29 cellular contexts compared by ENCODE assay signal in the genomic region with DNA sequence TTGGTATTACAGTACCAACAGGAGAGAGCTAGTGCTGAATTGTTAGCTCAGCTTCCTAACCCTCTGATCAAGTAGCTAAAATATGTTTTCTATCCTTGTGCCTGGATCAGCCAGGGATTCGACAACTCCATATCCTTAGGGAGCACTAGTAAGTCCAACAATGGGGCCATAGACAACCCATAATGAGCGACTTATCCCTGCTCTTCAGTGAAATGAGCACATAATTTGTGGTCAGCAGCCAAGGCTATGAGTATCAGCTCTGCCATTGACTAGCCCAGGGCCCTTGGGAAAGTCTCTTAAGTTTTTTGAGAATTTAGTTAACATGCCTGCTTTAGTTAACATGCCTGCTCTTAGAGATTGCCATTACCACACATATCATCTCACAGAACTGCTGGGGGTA. TPM values are rescaled to one million over a fixed set of nuclear protein-coding genes. Genes with fewer than 3 reads are reported as not detected.
DNase-seq lines count a peak whose midpoint lies in the region; ATAC-seq, FAIRE-seq and TF ChIP-seq lines count a peak whose summit lies in the region.
"Had no signal": no experiment of that assay in that cellular context is flagged by ENCODE, and none has a peak within 500 bp of the region (broad histone marks: within the 10 kb centered on the region; RNA-seq: fewer than 3 reads in every experiment).

No MANE protein-coding gene starts in this region.

- H3K9me3 ChIP-seq in left ventricle myocardium inferior (replicated peaks): no peaks in the 10 kb centered on the region
- H3K9me3 ChIP-seq: body of pancreas, heart right ventricle, lower lobe of right lung had no signal

- H3K27me3 ChIP-seq in left ventricle myocardium inferior (ENCODE audit: low read depth): peaks cover 11% of the 10 kb centered on the region
- H3K27me3 ChIP-seq: body of pancreas had no signal

- TF ChIP-seq CTCF in left ventricle myocardium inferior (IDR thresholded peaks at IDR 0.05; ENCODE audit: borderline replicate concordance) (no peak), cardiac fibroblast (IDR thresholded peaks at IDR 0.05; ENCODE audit: low read depth, low read length) (no peak)

- H3K4me3 ChIP-seq in left ventricle myocardium inferior: no peak overlapping the region
- H3K4me3 ChIP-seq in cardiac fibroblast (replicated peaks in 1 of 2; ENCODE audit: low read depth in 2 of 2, low read length in 2 of 2): no peak overlapping the region
- H3K4me3 ChIP-seq: body of pancreas, heart right ventricle, lower lobe of right lung had no signal

- DNase-seq in left cardiac atrium (no peak), left ventricle myocardium inferior (no peak), cardiac fibroblast (ENCODE audit: low read depth in 2 of 2) (peak; percentile 26 to 65), foreskin melanocyte (peak; percentile 90), frontal cortex (ENCODE audit: low spot score in 2 of 2) (no peak), RCC 7860 (ENCODE audit: low spot score) (no peak), glomerular visceral epithelial cell (ENCODE audit: extremely low spot score) (no peak)
- DNase-seq: activated CD4-positive, alpha-beta T cell treated with anti-CD3 and anti-CD28 coated beads, Interleukin-2, amount 50 U/mL, for 4 hours; activated naive CD4-positive, alpha-beta T cell; activated T-cell treated with anti-CD3 and anti-CD28 coated beads, Interleukin-2, amount 50 U/mL, for 48 hours; AML-193; body of pancreas; CD4-positive, alpha-beta T cell; DND-41; heart right ventricle; kidney glomerular epithelial cell; lower lobe of right lung; natural killer cell; NCI-H1694 treated with DMSO at 0.1 percent for 48 hours; occipital lobe; substantia nigra; trophoblast cell had no signal

- FAIRE-seq in frontal cortex (lab: Jason Lieb, UNC) (no peak), RCC 7860 (lab: Jason Lieb, UNC) (no peak)
- FAIRE-seq: D721Med, endometrium, TTC549 had no signal

- intact Hi-C loops in left cardiac atrium (cut with DNase I) (loop anchor here (10.0 kb wide), 2 partner anchors 139 to 1041 kb away; no protein-coding TSS in a partner anchor), left ventricle myocardium inferior (cut with micrococcal nuclease) (no loop called here)

- no peaks in the 10 kb centered on the region for H3K36me3 ChIP-seq in left ventricle myocardium inferior
- H3K36me3 ChIP-seq: lower lobe of right lung had no signal

- ATAC-seq in left cardiac atrium (peak; percentile 9 to 17), HG03196 (IDR thresholded peaks at IDR 0.05; ENCODE audit: unreplicated experiment) (no peak)
- ATAC-seq: body of pancreas; HCT116; natural killer cell; stimulated activated memory B cell treated with anti-CD40 and anti-IgM and Interleukin-4, amounts not matched to agents 10 μg/mL and 1 μg/mL and 100 μg/mL, for 72 hours had no signal

- H3K4me1 ChIP-seq in left ventricle myocardium inferior: no peaks in the 10 kb centered on the region
- H3K4me1 ChIP-seq: body of pancreas had no signal

- no peak overlapping the region for H3K27ac ChIP-seq in left ventricle myocardium inferior (replicated peaks)
- H3K27ac ChIP-seq: body of pancreas, heart right ventricle, lower lobe of right lung had no signal

RNA-seq across cellular contexts. Expression of gene COL1A2, which starts 39.3 kb away (rescaled TPM):
- total RNA-seq in left cardiac atrium: 100 to 1,000 TPM; 258 to 270 TPM
- 96.6 TPM for total RNA-seq in left ventricle myocardium inferior
- total RNA-seq in frontal cortex: 84.4 TPM
- total RNA-seq: natural killer cell, NCI-H460 had no signal

Comparison
In these comparisons a context has a peak if more than half of its experiments do, and no peak if none do; other contexts are left out.
1. DNase-seq: peak in cardiac fibroblast (2 of 2) and foreskin melanocyte (single experiment); none in left cardiac atrium (single experiment), left ventricle myocardium inferior (single experiment), frontal cortex (0 of 2), RCC 7860 (single experiment) and glomerular visceral epithelial cell (single experiment).